In genomic region chr3:78873641-78874040, GRCh38 we compare ENCODE assay signal across 23 cellular contexts.
DNase-seq lines count a peak whose midpoint lies in the region; ATAC-seq, FAIRE-seq and TF ChIP-seq lines count a peak whose summit lies in the region.
"Had no signal": no experiment of that assay in that cellular context is flagged by ENCODE, and none has a peak within 500 bp of the region (broad histone marks: within the 10 kb centered on the region; RNA-seq: fewer than 3 reads in every experiment).

No MANE protein-coding gene starts in this region.

- H3K4me3 ChIP-seq in A673 (ENCODE audit: low read depth, low read length, poor library complexity, severe bottlenecking) (peak overlapping the region; percentile 10), fibroblast of villous mesenchyme (ENCODE audit: low read depth, low read length) (no peak overlapping the region), spleen (no peak overlapping the region)
- H3K4me3 ChIP-seq: BLaER1, cardiac muscle cell, GM23338, heart left ventricle, prostate gland had no signal

- peak overlapping the region; percentile 57 for H3K27ac Mint-ChIP-seq in WTC11
- no peak overlapping the region for H3K27ac Mint-ChIP-seq in naive thymus-derived CD8-positive, alpha-beta T cell
- H3K27ac Mint-ChIP-seq: activated naive CD4-positive, alpha-beta T cell treated with anti-CD3 and anti-CD28 coated beads, Interleukin-2, amount 10 ng/mL, durations not matched to agents 7 days and 5 days; GM23338; T-helper 1 cell treated with Interleukin-12 subunit alpha and Interleukin-12 subunit beta and Interleukin-4 antibody, amounts not matched to agents 30 μg/mL and 1 μg/mL, for 36 hours had no signal

- H3K36me3 Mint-ChIP-seq in WTC11, result no peaks in the 10 kb centered on the region
- H3K36me3 Mint-ChIP-seq in naive thymus-derived CD8-positive, alpha-beta T cell, result no peaks in the 10 kb centered on the region
- H3K36me3 Mint-ChIP-seq: activated naive CD4-positive, alpha-beta T cell treated with anti-CD3 and anti-CD28 coated beads, Interleukin-2, amount 10 ng/mL, durations not matched to agents 7 days and 5 days had no signal

- no peak overlapping the region for H3K4me3 Mint-ChIP-seq in WTC11
- no peak overlapping the region for H3K4me3 Mint-ChIP-seq in naive thymus-derived CD8-positive, alpha-beta T cell
- H3K4me3 Mint-ChIP-seq: activated naive CD4-positive, alpha-beta T cell treated with anti-CD3 and anti-CD28 coated beads, Interleukin-2, amount 10 ng/mL, durations not matched to agents 7 days and 5 days; GM23338; T-helper 1 cell treated with Interleukin-12 subunit alpha and Interleukin-12 subunit beta and Interleukin-4 antibody, amounts not matched to agents 30 μg/mL and 1 μg/mL, for 36 hours had no signal

- no peaks in the 10 kb centered on the region for H3K27me3 Mint-ChIP-seq in WTC11 (ENCODE audit: low read depth)
- H3K27me3 Mint-ChIP-seq in naive thymus-derived CD8-positive, alpha-beta T cell, result no peaks in the 10 kb centered on the region
- H3K27me3 Mint-ChIP-seq: activated naive CD4-positive, alpha-beta T cell treated with anti-CD3 and anti-CD28 coated beads, Interleukin-2, amount 10 ng/mL, durations not matched to agents 7 days and 5 days had no signal

- H3K9me3 Mint-ChIP-seq in WTC11, result no peaks in the 10 kb centered on the region
- peaks cover 0 to 7% (median 0%) of the 10 kb centered on the region in 9 donors for H3K9me3 Mint-ChIP-seq in naive thymus-derived CD8-positive, alpha-beta T cell
- H3K9me3 Mint-ChIP-seq: GM23338; T-helper 1 cell treated with Interleukin-12 subunit alpha and Interleukin-12 subunit beta and Interleukin-4 antibody, amounts not matched to agents 30 μg/mL and 1 μg/mL, for 36 hours had no signal

- H3K27ac ChIP-seq in A673 (ENCODE audit: low read depth, low read length, poor library complexity, severe bottlenecking) (peak overlapping the region; percentile 11), spleen (no peak overlapping the region)
- H3K27ac ChIP-seq: BLaER1, heart left ventricle, prostate gland had no signal

- WGBS in spleen, 5 donors, result 70 to 86% (median 77%) methylated on average over 2 of the region's 2 CpGs

- no peak for FAIRE-seq in RCC 7860 (lab: Jason Lieb, UNC)

- H3K4me1 Mint-ChIP-seq in WTC11, result peaks cover 63% of the 10 kb centered on the region
- peaks cover 0 to 2% (median 0%) of the 10 kb centered on the region in 4 donors for H3K4me1 Mint-ChIP-seq in naive thymus-derived CD8-positive, alpha-beta T cell
- H3K4me1 Mint-ChIP-seq: activated naive CD4-positive, alpha-beta T cell treated with anti-CD3 and anti-CD28 coated beads, Interleukin-2, amount 10 ng/mL, durations not matched to agents 7 days and 5 days had no signal

- H3K36me3 ChIP-seq in A673 (ENCODE audit: insufficient read depth, low read length, poor library complexity, severe bottlenecking) (no peaks in the 10 kb centered on the region), spleen (no peaks in the 10 kb centered on the region)
- H3K36me3 ChIP-seq: cardiac muscle cell, heart left ventricle, prostate gland had no signal

- H3K27me3 ChIP-seq in A673 (replicated peaks; ENCODE audit: insufficient read depth, low read depth, low read length, poor library complexity) (no peaks in the 10 kb centered on the region), spleen (replicated peaks in 1 of 7) (no peaks in the 10 kb centered on the region)
- H3K27me3 ChIP-seq: BLaER1, cardiac muscle cell, heart left ventricle had no signal

- no peak for TF ChIP-seq CTCF in A673 (conservative IDR thresholded peaks at IDR 0.05; ENCODE audit: low read depth, low read length)
- TF ChIP-seq CTCF in WTC11 (IDR thresholded peaks at IDR 0.05), result no peak
- no peak for TF ChIP-seq CTCF in fibroblast of villous mesenchyme (IDR thresholded peaks at IDR 0.05; ENCODE audit: insufficient read depth, low read depth, low read length)
- TF ChIP-seq CTCF in spleen (IDR thresholded peaks at IDR 0.05 in 8 of 11, conservative IDR thresholded peaks at IDR 0.05 in 3 of 11), result no peak

- DNase-seq in A673 (ENCODE audit: low spot score) (no peak), HEK293T (ENCODE audit: extremely low spot score) (no peak), WTC11 (ENCODE audit: low spot score) (no peak), fibroblast of villous mesenchyme (ENCODE audit: low read depth) (peak; percentile 22), spleen (no peak), RCC 7860 (ENCODE audit: low spot score) (no peak), putamen (ENCODE audit: low spot score) (no peak)
- DNase-seq in naive thymus-derived CD8-positive, alpha-beta T cell, result no peak
- DNase-seq: activated CD4-positive, alpha-beta T cell treated with anti-CD3 and anti-CD28 coated beads for 48 hours; activated naive CD4-positive, alpha-beta T cell treated with anti-CD3 and anti-CD28 coated beads, Interleukin-2, amount 10 ng/mL, durations not matched to agents 7 days and 5 days; amygdala; COR-L47; dermis blood vessel endothelial cell; heart left ventricle; Karpas-422; NCI-H1694; NCI-H510A treated with DMSO at 0.1 percent for 48 hours; trophoblast cell had no signal

- intact Hi-C loops in A673 (cut with micrococcal nuclease; ENCODE audit: unreplicated experiment), result no loop called here
- intact Hi-C loops in spleen (cut with DNase I; ENCODE audit: low total_unique reads), result no loop called here

- TF ChIP-seq POLR2A in spleen (IDR thresholded peaks at IDR 0.05), result no peak

- no peaks in the 10 kb centered on the region for H3K9me3 ChIP-seq in A673 (ENCODE audit: low read depth, low read length, poor library complexity, severe bottlenecking)
- H3K9me3 ChIP-seq in spleen, result peaks cover 0 to 4% (median 0%) of the 10 kb centered on the region in 8 donors
- H3K9me3 ChIP-seq: BLaER1, heart left ventricle, prostate gland had no signal

- CTCF ChIA-PET in A673 (lab: Charles Lee), result no interaction called here
- CTCF ChIA-PET in HEK293T (lab: Yijun Ruan, JAX), result no interaction called here
- CTCF ChIA-PET in WTC11 (lab: Charles Lee), result no interaction called here

- POLR2A ChIA-PET in A673 (lab: Charles Lee; ENCODE audit: low non-redundant PET), result no interaction called here
- POLR2A ChIA-PET in HEK293T (lab: Yijun Ruan, JAX), result no interaction called here
- POLR2A ChIA-PET in WTC11 (lab: Charles Lee), result no interaction called here
- POLR2A ChIA-PET in naive thymus-derived CD8-positive, alpha-beta T cell (lab: Charles Lee), result no interaction called here

- H3K4me1 ChIP-seq in A673 (ENCODE audit: insufficient read depth, low read length, poor library complexity, severe bottlenecking), result peaks cover 51% of the 10 kb centered on the region
- H3K4me1 ChIP-seq in spleen, result peaks cover 0 to 13% (median 0%) of the 10 kb centered on the region in 6 donors
- H3K4me1 ChIP-seq: prostate gland had no signal

- no peak for ATAC-seq in WTC11
- no peak for ATAC-seq in naive thymus-derived CD8-positive, alpha-beta T cell
- ATAC-seq: heart left ventricle had no signal

- BruUV-seq in A673 (replicated peaks; lab: Mats Ljungman, UMichigan), result no TSS peak

TF ChIP-seq in HEK293T, 16 proteins besides CTCF, POLR2A, EP300 and RAD21:
- TF ChIP-seq, protein P1, sequence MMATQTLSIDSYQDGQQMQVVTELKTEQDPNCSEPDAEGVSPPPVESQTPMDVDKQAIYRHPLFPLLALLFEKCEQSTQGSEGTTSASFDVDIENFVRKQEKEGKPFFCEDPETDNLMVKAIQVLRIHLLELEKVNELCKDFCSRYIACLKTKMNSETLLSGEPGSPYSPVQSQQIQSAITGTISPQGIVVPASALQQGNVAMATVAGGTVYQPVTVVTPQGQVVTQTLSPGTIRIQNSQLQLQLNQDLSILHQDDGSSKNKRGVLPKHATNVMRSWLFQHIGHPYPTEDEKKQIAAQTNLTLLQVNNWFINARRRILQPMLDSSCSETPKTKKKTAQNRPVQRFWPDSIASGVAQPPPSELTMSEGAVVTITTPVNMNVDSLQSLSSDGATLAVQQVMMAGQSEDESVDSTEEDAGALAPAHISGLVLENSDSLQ (IDR thresholded peaks at IDR 0.05), result 0 out of 2 replicates have a peak, but pooled peaks have one; percentile 5
- TF ChIP-seq NFRKB (IDR thresholded peaks at IDR 0.05), result no peak
- TF ChIP-seq CTBP1 (IDR thresholded peaks at IDR 0.05; ENCODE audit: borderline replicate concordance), result no peak
- TF ChIP-seq HDGF (IDR thresholded peaks at IDR 0.05; ENCODE audit: borderline replicate concordance), result no peak
- TF ChIP-seq BHLHE40 (IDR thresholded peaks at IDR 0.05; ENCODE audit: borderline replicate concordance), result no peak
- peak; percentile 17; the same call in 1 of the 2 replicates for TF ChIP-seq ELF4 (IDR thresholded peaks at IDR 0.05)
- no peak for TF ChIP-seq LEF1 (IDR thresholded peaks at IDR 0.05; ENCODE audit: borderline replicate concordance)
- TF ChIP-seq L3MBTL2 (conservative IDR thresholded peaks at IDR 0.05), result no peak
- TF ChIP-seq FOXK2 (IDR thresholded peaks at IDR 0.05), result no peak
- no peak for TF ChIP-seq FOXA1 (IDR thresholded peaks at IDR 0.05)
- no peak for TF ChIP-seq SUZ12 (IDR thresholded peaks at IDR 0.05)
- TF ChIP-seq SP1 (IDR thresholded peaks at IDR 0.05), result no peak
TF ChIP-seq in HEK293T: peak in this region for 2.

TF ChIP-seq in WTC11, 78 proteins besides CTCF, POLR2A, EP300 and RAD21 (continues in another document):
- no peak for TF ChIP-seq E2F5 (CRISPR knock-in tag; IDR thresholded peaks at IDR 0.05)
